ENCODE assay signal across 8 cellular contexts in the genomic region with DNA sequence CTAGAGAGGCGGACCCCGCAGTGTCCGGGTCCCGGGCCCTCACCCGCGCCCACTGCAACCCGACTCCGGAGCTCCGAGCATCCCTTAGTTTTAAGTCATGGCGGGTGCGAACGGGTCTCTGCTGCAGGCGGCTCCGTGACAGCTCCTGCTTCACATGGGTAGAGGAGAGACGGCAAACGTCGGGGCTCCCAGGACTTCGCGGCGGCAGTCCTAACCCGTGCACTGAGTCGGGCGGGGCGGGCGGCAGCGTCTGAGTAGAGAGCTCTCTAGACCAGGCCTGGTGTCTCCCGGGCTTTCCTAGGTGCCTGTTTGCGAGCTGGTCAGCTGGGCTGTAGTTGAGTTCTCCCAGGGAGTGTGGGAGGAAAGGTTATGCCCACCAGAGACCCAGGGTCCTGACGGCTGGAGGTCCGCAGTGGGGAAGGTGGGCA. TPM values are rescaled to one million over a fixed set of nuclear protein-coding genes. Genes with fewer than 3 reads are reported as not detected.
DNase-seq lines count a peak whose midpoint lies in the region; ATAC-seq, FAIRE-seq and TF ChIP-seq lines count a peak whose summit lies in the region.

No MANE protein-coding gene starts in this region.

- H3K9ac ChIP-seq in HepG2 (ENCODE audit: insufficient read depth, low read depth, low read length): peak overlapping the region; percentile 84

- in situ Hi-C loops in HepG2 (cut with HindIII; ENCODE audit: extremely low pct_ligation_motif_present, low pct_unique_long_range_greater_than_20kb): no loop called here

- H3K36me3 Mint-ChIP-seq in type B pancreatic cell: peaks cover 3% of the 10 kb centered on the region

- TF ChIP-seq EP300 in HepG2 (IDR thresholded peaks at IDR 0.05; ENCODE audit: low read depth in 2 of 2, low read length in 2 of 2) (no peak), HepG2 (CRISPR knock-in tag; IDR thresholded peaks at IDR 0.05; ENCODE audit: borderline replicate concordance) (no peak)

- peaks cover 12% of the 10 kb centered on the region for H3K4me1 Mint-ChIP-seq in type B pancreatic cell (ENCODE audit: unreplicated experiment)

- H3K27ac Mint-ChIP-seq in type B pancreatic cell: peak overlapping the region; percentile 65

- peaks cover 19% of the 10 kb centered on the region for H3K79me2 ChIP-seq in HepG2 (ENCODE audit: insufficient read depth, low read length)

- no peaks in the 10 kb centered on the region for H3K9me3 ChIP-seq in A673 (ENCODE audit: low read depth, low read length, poor library complexity, severe bottlenecking)
- H3K9me3 ChIP-seq in adrenal gland (replicated peaks in 1 of 3): no peaks in the 10 kb centered on the region
- H3K9me3 ChIP-seq in HepG2 (ENCODE audit: low read length): no peaks in the 10 kb centered on the region

- ATAC-seq in HG02763 (IDR thresholded peaks at IDR 0.05; ENCODE audit: unreplicated experiment): peak; percentile 1
- ATAC-seq in HepG2: peak; percentile 8
- ATAC-seq in GM21526 (IDR thresholded peaks at IDR 0.05; ENCODE audit: low FRiP score, unreplicated experiment): no peak
- ATAC-seq in HG03469 (IDR thresholded peaks at IDR 0.05; ENCODE audit: unreplicated experiment): no peak

- TF ChIP-seq POLR2A in adrenal gland (IDR thresholded peaks at IDR 0.05) (no peak), HepG2 (IDR thresholded peaks at IDR 0.05; ENCODE audit: insufficient read depth in 1 of 2, low read depth in 2 of 2, low read length in 2 of 2) (no peak)

- H3K27ac ChIP-seq in A673 (ENCODE audit: low read depth, low read length, poor library complexity, severe bottlenecking) (peak overlapping the region; percentile 67), adrenal gland (peak overlapping the region in 2 of 5 donors; percentile 52 to 81), HepG2 (ENCODE audit: extremely low read length, insufficient read depth, low read length) (peak overlapping the region; percentile 31)

- no peaks in the 10 kb centered on the region for H3K27me3 Mint-ChIP-seq in type B pancreatic cell

- no peaks in the 10 kb centered on the region for H4K20me1 ChIP-seq in HepG2 (ENCODE audit: insufficient read depth, low read length)

- H3K4me1 ChIP-seq in A673 (ENCODE audit: insufficient read depth, low read length, poor library complexity, severe bottlenecking) (no peaks in the 10 kb centered on the region), adrenal gland (replicated peaks in 1 of 2) (peaks cover 6 to 18% of the 10 kb centered on the region in 2 donors), HepG2 (ENCODE audit: insufficient read depth, low read length) (peaks cover 25% of the 10 kb centered on the region)

- no peak for DNase-seq in A673 (ENCODE audit: low spot score)
- DNase-seq in adrenal gland: peak in 2 of 7 donors; percentile 35 to 65
- no peak for DNase-seq in HepG2 (ENCODE audit: low spot score)
- no peak for DNase-seq in type B pancreatic cell (ENCODE audit: extremely low spot score, unreplicated experiment)
- DNase-seq in HK-2 (ENCODE audit: unreplicated experiment): no peak

- BruUV-seq in A673 (replicated peaks; lab: Mats Ljungman, UMichigan) (TSS peak; percentile 76), HepG2 (replicated peaks; lab: Mats Ljungman, UMichigan) (no TSS peak)

- POLR2A ChIA-PET in A673 (lab: Charles Lee; ENCODE audit: low non-redundant PET) (no interaction called here), HepG2 (lab: Yijun Ruan, JAX) (interaction anchor here (0.8 to 3.3 kb wide), 14 partner anchors 9 to 107 kb away, joined by 3 to 67 read pairs (median 6); a partner anchor contains a TSS)

- no peaks in the 10 kb centered on the region for H3K27me3 ChIP-seq in A673 (replicated peaks; ENCODE audit: insufficient read depth, low read depth, low read length, poor library complexity)
- H3K27me3 ChIP-seq in adrenal gland: no peaks in the 10 kb centered on the region
- H3K27me3 ChIP-seq in HepG2 (ENCODE audit: control insufficient read depth in 1 of 2, insufficient read depth in 2 of 2, low read length in 2 of 2): peaks cover 0 to 2% of the 10 kb centered on the region in 2 experiments; a peak in 1 of 5 replicates

- no peaks in the 10 kb centered on the region for H3K9me3 Mint-ChIP-seq in type B pancreatic cell

- no peak overlapping the region for H2AFZ ChIP-seq in HepG2 (ENCODE audit: low read length)

- intact Hi-C loops in A673 (cut with micrococcal nuclease; ENCODE audit: unreplicated experiment) (no loop called here), adrenal gland (cut with DNase I) (no loop called here), HepG2 (cut with micrococcal nuclease; ENCODE audit: unreplicated experiment) (no loop called here)

- CTCF ChIA-PET in A673 (lab: Charles Lee): interaction anchor here (0.9 kb wide), 1 partner anchor 44 kb away, joined by 4 read pairs; no protein-coding TSS in a partner anchor
- CTCF ChIA-PET in HepG2 (lab: Yijun Ruan, JAX; ENCODE audit: low intra/inter-chr PET ratio, low total read pairs): interaction anchor here (1.4 kb wide), 1 partner anchor 25 kb away, joined by 7 read pairs; no protein-coding TSS in a partner anchor

- H3K4me3 ChIP-seq in A673 (ENCODE audit: low read depth, low read length, poor library complexity, severe bottlenecking) (peak overlapping the region; percentile 93), adrenal gland (peak overlapping the region; percentile 9 to 92 (median 75)), HepG2 (replicated peaks in 1 of 3; ENCODE audit: insufficient read depth in 1 of 3, low read depth in 2 of 3, low read length in 3 of 3) (peak overlapping the region; percentile 86 to 95 (median 90))

- H3K36me3 ChIP-seq in A673 (ENCODE audit: insufficient read depth, low read length, poor library complexity, severe bottlenecking) (peaks cover 12% of the 10 kb centered on the region), adrenal gland (replicated peaks in 1 of 2) (peaks cover 0 to 22% of the 10 kb centered on the region in 2 donors), HepG2 (replicated peaks in 1 of 2; ENCODE audit: control insufficient read depth in 1 of 2, insufficient read depth in 2 of 2, low read length in 2 of 2) (peaks cover 5 to 14% of the 10 kb centered on the region in 2 experiments; a peak in 3 of 5 replicates)

- peak overlapping the region; percentile 91 for H3K4me3 Mint-ChIP-seq in type B pancreatic cell

- peak overlapping the region; percentile 96 for H3K4me2 ChIP-seq in HepG2 (ENCODE audit: low read depth, low read length)

- TF ChIP-seq RAD21 in HepG2 (CRISPR knock-in tag; IDR thresholded peaks at IDR 0.05): no peak

- whole genome bisulfite sequencing in adrenal gland, 4 donors: 0 to 1% (median 1%) methylated on average over 2 to 30 of the region's 30 CpGs
- WGBS in HepG2 (ENCODE audit: low lambda C conversion rate): 0% methylated on average over 4 of the region's 30 CpGs

- no peak for FAIRE-seq in HepG2 (lab: Jason Lieb, UNC)

- TF ChIP-seq CTCF in A673 (conservative IDR thresholded peaks at IDR 0.05; ENCODE audit: low read depth, low read length) (no peak), adrenal gland (IDR thresholded peaks at IDR 0.05) (no peak), HepG2 (CRISPR knock-in tag; IDR thresholded peaks at IDR 0.05) (no peak), type B pancreatic cell (conservative IDR thresholded peaks at IDR 0.05) (no peak)

RNA-seq across cellular contexts. Expression of a gene that starts 0.3 kb away (rescaled TPM):
- 125 and 155 TPM in 2 replicates for total RNA-seq in A673 (2021)
- total RNA-seq in adrenal gland: 100 to 1,000 TPM in 2 of 8 donors, 10 to 100 TPM in 6; 44.7 to 148 (median 92.6) TPM
- 100 to 1,000 TPM in 2 of 3 donors, 10 to 100 TPM in 1; 56.9 to 333 (median 105) TPM for polyA plus RNA-seq in adrenal gland
- total RNA-seq in HepG2 (2016; rRNA removed; fragmentation: Illumina TruSeq; extraction: Trizol): 10.3 and 19.6 TPM in 2 replicates
- total RNA-seq in HepG2 (2016; cell fraction: cytosol; rRNA removed; fragmentation: Illumina TruSeq; extraction: Trizol; ENCODE audit: low read depth): 13.6 and 17.2 TPM in 2 replicates
- 7.7 and 19.6 TPM in 2 replicates for total RNA-seq in HepG2 (2016; cell fraction: insoluble cytoplasmic fraction; rRNA removed; fragmentation: Illumina TruSeq; extraction: Trizol)
- 13.2 and 13.3 TPM in 2 replicates for total RNA-seq in HepG2 (2016; cell fraction: membrane; rRNA removed; fragmentation: Illumina TruSeq; extraction: Trizol)
- 21.2 and 34.7 TPM in 2 replicates for total RNA-seq in HepG2 (2016; cell fraction: nucleus; rRNA removed; fragmentation: Illumina TruSeq; extraction: Trizol)
- polyA plus RNA-seq in HepG2 (2011; rRNA removed): 40.4 and 44.6 TPM in 2 replicates
- 13.0 and 19.7 TPM in 2 replicates for polyA plus RNA-seq in HepG2 (2011; cell fraction: cytosol; rRNA removed)
- 352 and 473 TPM in 2 replicates for polyA plus RNA-seq in HepG2 (2011; cell fraction: nucleus; rRNA removed)
- polyA plus RNA-seq in HepG2 (2012): 50.1 and 57.0 TPM in 2 replicates
- polyA plus RNA-seq in HepG2 (2016; cell fraction: cytosol; fragmentation: Illumina TruSeq; extraction: Trizol; ENCODE audit: low read depth): 2.9 and 4.1 TPM in 2 replicates
- 13.2 and 17.7 TPM in 2 replicates for polyA plus RNA-seq in HepG2 (2016; cell fraction: insoluble cytoplasmic fraction; fragmentation: Illumina TruSeq; extraction: Trizol; ENCODE audit: low read depth)
- 5.4 and 5.7 TPM in 2 replicates for polyA plus RNA-seq in HepG2 (2016; cell fraction: membrane; fragmentation: Illumina TruSeq; extraction: Trizol; ENCODE audit: low read depth)
- 82.5 and 84.9 TPM in 2 replicates for polyA plus RNA-seq in HepG2 (2016; cell fraction: nucleus; fragmentation: Illumina TruSeq; extraction: Trizol; ENCODE audit: insufficient read depth, low read depth)
- 69.9 and 84.9 TPM in 2 replicates for polyA minus RNA-seq in HepG2 (2011; rRNA and poly(A)+ RNA removed; ENCODE audit: low replicate concordance)
- 25.5 and 36.2 TPM in 2 replicates for polyA minus RNA-seq in HepG2 (2011; cell fraction: cytosol; rRNA and poly(A)+ RNA removed)
- 59.4 and 61.0 TPM in 2 replicates for polyA minus RNA-seq in HepG2 (2011; cell fraction: nucleus; rRNA and poly(A)+ RNA removed)
- 131 and 208 TPM in 2 replicates for total RNA-seq in type B pancreatic cell (ENCODE audit: low replicate concordance)

RNA-seq across cellular contexts. Expression of a gene that starts 0.5 kb away (rescaled TPM):
- total RNA-seq in A673 (2021) (51.6 and 65.4 TPM in 2 replicates), adrenal gland (10 to 100 TPM in 6 of 8 donors, 1 to 10 TPM in 2; 7.9 to 29.3 (median 14.4) TPM), HepG2 (2016; rRNA removed; fragmentation: Illumina TruSeq; extraction: Trizol) (64.8 and 64.9 TPM in 2 replicates), type B pancreatic cell (ENCODE audit: low replicate concordance) (18.1 and 37.6 TPM in 2 replicates)
- polyA plus RNA-seq in adrenal gland (10 to 100 TPM in 2 of 3 donors, 1 to 10 TPM in 1; 1.5 to 36.6 (median 34.3) TPM), HepG2 (2011; rRNA removed) (47.5 and 55.6 TPM in 2 replicates)
- total RNA-seq in HepG2 (2016; cell fraction: cytosol; rRNA removed; fragmentation: Illumina TruSeq; extraction: Trizol; ENCODE audit: low read depth): 24.9 and 26.2 TPM in 2 replicates
- total RNA-seq in HepG2 (2016; cell fraction: insoluble cytoplasmic fraction; rRNA removed; fragmentation: Illumina TruSeq; extraction: Trizol): 69.4 and 70.6 TPM in 2 replicates
- total RNA-seq in HepG2 (2016; cell fraction: membrane; rRNA removed; fragmentation: Illumina TruSeq; extraction: Trizol): 25.2 and 29.9 TPM in 2 replicates
- 22.8 and 26.0 TPM in 2 replicates for total RNA-seq in HepG2 (2016; cell fraction: nucleus; rRNA removed; fragmentation: Illumina TruSeq; extraction: Trizol)
- polyA plus RNA-seq in HepG2 (2011; cell fraction: cytosol; rRNA removed): 63.4 and 112 TPM in 2 replicates
- polyA plus RNA-seq in HepG2 (2011; cell fraction: nucleus; rRNA removed): 61.1 and 66.7 TPM in 2 replicates
- polyA plus RNA-seq in HepG2 (2012): 19.7 and 24.2 TPM in 2 replicates
- polyA plus RNA-seq in HepG2 (2016; cell fraction: cytosol; fragmentation: Illumina TruSeq; extraction: Trizol; ENCODE audit: low read depth): 12.4 and 13.2 TPM in 2 replicates
- polyA plus RNA-seq in HepG2 (2016; cell fraction: insoluble cytoplasmic fraction; fragmentation: Illumina TruSeq; extraction: Trizol; ENCODE audit: low read depth): 43.0 and 46.2 TPM in 2 replicates
- polyA plus RNA-seq in HepG2 (2016; cell fraction: membrane; fragmentation: Illumina TruSeq; extraction: Trizol; ENCODE audit: low read depth): 15.6 and 17.1 TPM in 2 replicates
- polyA plus RNA-seq in HepG2 (2016; cell fraction: nucleus; fragmentation: Illumina TruSeq; extraction: Trizol; ENCODE audit: insufficient read depth, low read depth): 42.8 and 44.9 TPM in 2 replicates
- 25.8 and 50.8 TPM in 2 replicates for polyA minus RNA-seq in HepG2 (2011; rRNA and poly(A)+ RNA removed; ENCODE audit: low replicate concordance)
- polyA minus RNA-seq in HepG2 (2011; cell fraction: cytosol; rRNA and poly(A)+ RNA removed): 24.2 and 32.7 TPM in 2 replicates
- 9.3 and 11.6 TPM in 2 replicates for polyA minus RNA-seq in HepG2 (2011; cell fraction: nucleus; rRNA and poly(A)+ RNA removed)

RNA-seq across cellular contexts. Expression of a gene that starts 21.4 kb away (rescaled TPM):
- total RNA-seq in A673 (2021): 19.5 and 26.4 TPM in 2 replicates
- total RNA-seq in adrenal gland: 100 to 1,000 TPM in 2 of 8 donors, 10 to 100 TPM in 6; 49.2 to 155 (median 67.7) TPM
- polyA plus RNA-seq in adrenal gland: 100 to 1,000 TPM in 2 of 3 donors, 10 to 100 TPM in 1; 12.5 to 263 (median 147) TPM
- total RNA-seq in HepG2 (2016; rRNA removed; fragmentation: Illumina TruSeq; extraction: Trizol): 15.8 and 23.7 TPM in 2 replicates
- 17.2 and 21.7 TPM in 2 replicates for total RNA-seq in HepG2 (2016; cell fraction: cytosol; rRNA removed; fragmentation: Illumina TruSeq; extraction: Trizol; ENCODE audit: low read depth)
- 14.8 and 26.0 TPM in 2 replicates for total RNA-seq in HepG2 (2016; cell fraction: insoluble cytoplasmic fraction; rRNA removed; fragmentation: Illumina TruSeq; extraction: Trizol)
- 42.5 and 44.6 TPM in 2 replicates for total RNA-seq in HepG2 (2016; cell fraction: membrane; rRNA removed; fragmentation: Illumina TruSeq; extraction: Trizol)
- 14.4 and 15.0 TPM in 2 replicates for total RNA-seq in HepG2 (2016; cell fraction: nucleus; rRNA removed; fragmentation: Illumina TruSeq; extraction: Trizol)
- 39.3 and 47.2 TPM in 2 replicates for polyA plus RNA-seq in HepG2 (2011; rRNA removed)
- 28.8 and 54.4 TPM in 2 replicates for polyA plus RNA-seq in HepG2 (2011; cell fraction: cytosol; rRNA removed)
- polyA plus RNA-seq in HepG2 (2011; cell fraction: nucleus; rRNA removed): 94.7 and 105 TPM in 2 replicates
- polyA plus RNA-seq in HepG2 (2012): 25.8 and 38.7 TPM in 2 replicates
- 54.0 and 63.1 TPM in 2 replicates for polyA plus RNA-seq in HepG2 (2016; cell fraction: cytosol; fragmentation: Illumina TruSeq; extraction: Trizol; ENCODE audit: low read depth)
- 37.8 and 52.2 TPM in 2 replicates for polyA plus RNA-seq in HepG2 (2016; cell fraction: insoluble cytoplasmic fraction; fragmentation: Illumina TruSeq; extraction: Trizol; ENCODE audit: low read depth)
- 72.6 and 84.9 TPM in 2 replicates for polyA plus RNA-seq in HepG2 (2016; cell fraction: membrane; fragmentation: Illumina TruSeq; extraction: Trizol; ENCODE audit: low read depth)
- polyA plus RNA-seq in HepG2 (2016; cell fraction: nucleus; fragmentation: Illumina TruSeq; extraction: Trizol; ENCODE audit: insufficient read depth, low read depth): 53.4 and 59.6 TPM in 2 replicates
- polyA minus RNA-seq in HepG2 (2011; rRNA and poly(A)+ RNA removed; ENCODE audit: low replicate concordance): 6.8 and 36.4 TPM in 2 replicates
- polyA minus RNA-seq in HepG2 (2011; cell fraction: cytosol; rRNA and poly(A)+ RNA removed): 24.4 and 28.2 TPM in 2 replicates
- 13.3 and 13.8 TPM in 2 replicates for polyA minus RNA-seq in HepG2 (2011; cell fraction: nucleus; rRNA and poly(A)+ RNA removed)
- total RNA-seq in type B pancreatic cell (ENCODE audit: low replicate concordance): 23.3 and 23.4 TPM in 2 replicates

RNA-seq across cellular contexts. Expression of a gene that starts 28.5 kb away (rescaled TPM):
- total RNA-seq in A673 (2021) (96.5 and 105 TPM in 2 replicates), adrenal gland (1 to 10 TPM in 2 of 8 donors, under 1 TPM in 1, not detected in 5; 0.50 to 3.9 (median 1.0) TPM), HepG2 (2016; rRNA removed; fragmentation: Illumina TruSeq; extraction: Trizol) (0.97 TPM in 1 of 2 replicates, not detected in the other), type B pancreatic cell (ENCODE audit: low replicate concordance) (3.9 and 4.7 TPM in 2 replicates)
- polyA plus RNA-seq in adrenal gland (1 to 10 TPM in 1 of 3 donors, under 1 TPM in 1, not detected in 1; 0.88 to 1.3 TPM), HepG2 (2011; rRNA removed) (0.24 and 0.25 TPM in 2 replicates)
- 1.1 and 2.6 TPM in 2 replicates for total RNA-seq in HepG2 (2016; cell fraction: cytosol; rRNA removed; fragmentation: Illumina TruSeq; extraction: Trizol; ENCODE audit: low read depth)
- 0.87 TPM in 1 of 2 replicates, not detected in the other for total RNA-seq in HepG2 (2016; cell fraction: insoluble cytoplasmic fraction; rRNA removed; fragmentation: Illumina TruSeq; extraction: Trizol)
- total RNA-seq in HepG2 (2016; cell fraction: membrane; rRNA removed; fragmentation: Illumina TruSeq; extraction: Trizol): 0.71 and 0.79 TPM in 2 replicates
- not detected in 2 replicates for total RNA-seq in HepG2 (2016; cell fraction: nucleus; rRNA removed; fragmentation: Illumina TruSeq; extraction: Trizol)
- 0.50 and 0.85 TPM in 2 replicates for polyA plus RNA-seq in HepG2 (2011; cell fraction: cytosol; rRNA removed)
- polyA plus RNA-seq in HepG2 (2011; cell fraction: nucleus; rRNA removed): 1.1 and 1.2 TPM in 2 replicates
- polyA plus RNA-seq in HepG2 (2012): 0.82 and 1.4 TPM in 2 replicates
- polyA plus RNA-seq in HepG2 (2016; cell fraction: cytosol; fragmentation: Illumina TruSeq; extraction: Trizol; ENCODE audit: low read depth): 0.87 and 1.2 TPM in 2 replicates
- polyA plus RNA-seq in HepG2 (2016; cell fraction: insoluble cytoplasmic fraction; fragmentation: Illumina TruSeq; extraction: Trizol; ENCODE audit: low read depth): 0.61 and 0.63 TPM in 2 replicates
- polyA plus RNA-seq in HepG2 (2016; cell fraction: membrane; fragmentation: Illumina TruSeq; extraction: Trizol; ENCODE audit: low read depth): 0.42 and 0.81 TPM in 2 replicates
- 0.85 and 2.0 TPM in 2 replicates for polyA plus RNA-seq in HepG2 (2016; cell fraction: nucleus; fragmentation: Illumina TruSeq; extraction: Trizol; ENCODE audit: insufficient read depth, low read depth)
- polyA minus RNA-seq in HepG2 (2011; rRNA and poly(A)+ RNA removed; ENCODE audit: low replicate concordance): 0.21 TPM in 1 of 2 replicates, not detected in the other
- polyA minus RNA-seq in HepG2 (2011; cell fraction: cytosol; rRNA and poly(A)+ RNA removed): 3.4 TPM in 1 of 2 replicates, not detected in the other
- polyA minus RNA-seq in HepG2 (2011; cell fraction: nucleus; rRNA and poly(A)+ RNA removed): 0.50 TPM in 1 of 2 replicates, not detected in the other

RNA-seq across cellular contexts. Expression of a gene that starts 38.5 kb away (rescaled TPM):
- total RNA-seq in A673 (2021) (68.0 and 75.8 TPM in 2 replicates), adrenal gland (10 to 100 TPM; 17.3 to 36.6 (median 29.0) TPM), HepG2 (2016; rRNA removed; fragmentation: Illumina TruSeq; extraction: Trizol) (9.5 and 13.5 TPM in 2 replicates), type B pancreatic cell (ENCODE audit: low replicate concordance) (43.9 and 46.1 TPM in 2 replicates)
- polyA plus RNA-seq in adrenal gland (10 to 100 TPM in 2 of 3 donors, 1 to 10 TPM in 1; 8.3 to 51.5 (median 37.9) TPM), HepG2 (2011; rRNA removed) (14.2 and 17.6 TPM in 2 replicates)
- 7.8 and 8.6 TPM in 2 replicates for total RNA-seq in HepG2 (2016; cell fraction: cytosol; rRNA removed; fragmentation: Illumina TruSeq; extraction: Trizol; ENCODE audit: low read depth)
- total RNA-seq in HepG2 (2016; cell fraction: insoluble cytoplasmic fraction; rRNA removed; fragmentation: Illumina TruSeq; extraction: Trizol): 6.1 and 14.0 TPM in 2 replicates
- total RNA-seq in HepG2 (2016; cell fraction: membrane; rRNA removed; fragmentation: Illumina TruSeq; extraction: Trizol): 8.0 and 9.4 TPM in 2 replicates
- total RNA-seq in HepG2 (2016; cell fraction: nucleus; rRNA removed; fragmentation: Illumina TruSeq; extraction: Trizol): 15.2 and 16.0 TPM in 2 replicates
- 10.9 and 19.8 TPM in 2 replicates for polyA plus RNA-seq in HepG2 (2011; cell fraction: cytosol; rRNA removed)
- polyA plus RNA-seq in HepG2 (2011; cell fraction: nucleus; rRNA removed): 80.6 and 103 TPM in 2 replicates
- 6.9 and 11.3 TPM in 2 replicates for polyA plus RNA-seq in HepG2 (2012)
- polyA plus RNA-seq in HepG2 (2016; cell fraction: cytosol; fragmentation: Illumina TruSeq; extraction: Trizol; ENCODE audit: low read depth): 4.2 and 5.0 TPM in 2 replicates
- polyA plus RNA-seq in HepG2 (2016; cell fraction: insoluble cytoplasmic fraction; fragmentation: Illumina TruSeq; extraction: Trizol; ENCODE audit: low read depth): 14.5 and 15.5 TPM in 2 replicates
- polyA plus RNA-seq in HepG2 (2016; cell fraction: membrane; fragmentation: Illumina TruSeq; extraction: Trizol; ENCODE audit: low read depth): 8.5 and 11.6 TPM in 2 replicates
- polyA plus RNA-seq in HepG2 (2016; cell fraction: nucleus; fragmentation: Illumina TruSeq; extraction: Trizol; ENCODE audit: insufficient read depth, low read depth): 58.7 and 59.3 TPM in 2 replicates
- 25.2 and 28.9 TPM in 2 replicates for polyA minus RNA-seq in HepG2 (2011; rRNA and poly(A)+ RNA removed; ENCODE audit: low replicate concordance)
- 12.5 and 18.7 TPM in 2 replicates for polyA minus RNA-seq in HepG2 (2011; cell fraction: cytosol; rRNA and poly(A)+ RNA removed)
- polyA minus RNA-seq in HepG2 (2011; cell fraction: nucleus; rRNA and poly(A)+ RNA removed): 12.6 and 18.4 TPM in 2 replicates

Comparison
In these comparisons a context has a peak if more than half of its experiments do, and no peak if none do; other contexts are left out.
1. ATAC-seq: peak in HG02763 (single experiment) and HepG2 (single experiment); none in GM21526 (single experiment) and HG03469 (single experiment).
2. Peak in every context shown above with its lines, with median percentiles within 50 percentile points of each other: H3K4me3 ChIP-seq.